In genomic region chrX:115892056-115892708, GRCh38 we compare ENCODE assay signal across 1 cellular context.
TF ChIP-seq lines count a peak whose summit lies in the region.

No MANE protein-coding gene starts in this region.

TF ChIP-seq in HCT116, 20 proteins besides CTCF, POLR2A, EP300 and RAD21 (continued from another document):
- TF ChIP-seq ZNF274 (IDR thresholded peaks at IDR 0.05; ENCODE audit: low read depth, low read length) (no peak), CEBPB (IDR thresholded peaks at IDR 0.05; ENCODE audit: low read depth) (no peak), EZH2 (IDR thresholded peaks at IDR 0.05) (no peak), FOSL1 (IDR thresholded peaks at IDR 0.05; ENCODE audit: low read depth) (no peak)
